8 cellular contexts compared by ENCODE assay signal in genomic region chr14:77097689-77098469, GRCh38. TPM values are rescaled to one million over a fixed set of nuclear protein-coding genes. Genes with fewer than 3 reads are reported as not detected.
DNase-seq lines count a peak whose midpoint lies in the region; ATAC-seq and TF ChIP-seq lines count a peak whose summit lies in the region.

TSS of gene CIPC (plus strand) at chr14:77098258. CDS start at chr14:77105709, 7,451 bp downstream.

- no peaks in the 10 kb centered on the region for H3K9me3 ChIP-seq in testis

- DNase-seq in GM10248 (ENCODE audit: extremely low spot score) (peak; percentile 98), NCI-H1105 (lab: John Stamatoyannopoulos, UW) (peak; percentile 99), SKM-1 treated with dmso at 0.1 percent for 144 hours (lab: John Stamatoyannopoulos, UW; ENCODE audit: unreplicated experiment) (peak; percentile 87), glomerular visceral epithelial cell (ENCODE audit: extremely low spot score) (peak; percentile 99), omental fat pad (ENCODE audit: low spot score) (peak; percentile 98), testis (peak; percentile 100)

- H3K27ac Mint-ChIP-seq in activated naive CD8-positive, alpha-beta T cell = peak within 1 kb of the TSS; percentile 96

- peaks cover 31% of the 10 kb centered on the region for H3K4me1 ChIP-seq in testis

- H3K4me3 Mint-ChIP-seq in activated naive CD8-positive, alpha-beta T cell = peak within 1 kb of the TSS; percentile 98

- no peaks in the 10 kb centered on the region for H3K27me3 ChIP-seq in testis

- intact Hi-C loops in testis (cut with DNase I; ENCODE audit: low total_unique reads) = no loop called here

- H3K9me3 Mint-ChIP-seq in activated naive CD8-positive, alpha-beta T cell (ENCODE audit: low read depth) = no peaks in the 10 kb centered on the region

- 0% methylated on average over 22 to 81 of the region's 84 CpGs for WGBS in testis, 2 donors

- no peaks in the 10 kb centered on the region for H3K36me3 ChIP-seq in testis (ENCODE audit: low read depth, missing control alignments)

- peak within 1 kb of the TSS; percentile 98 for H3K27ac ChIP-seq in testis

- ATAC-seq in HG02623 (IDR thresholded peaks at IDR 0.05; ENCODE audit: unreplicated experiment) (peak; percentile 87), omental fat pad (ENCODE audit: low FRiP score) (peak; percentile 98)

- H3K27me3 Mint-ChIP-seq in activated naive CD8-positive, alpha-beta T cell = no peaks in the 10 kb centered on the region

- peak within 1 kb of the TSS; percentile 83 to 97 for H3K4me3 ChIP-seq in testis

- TF ChIP-seq CTCF in GM10248 (IDR thresholded peaks at IDR 0.05; ENCODE audit: control extremely low read depth, extremely low read depth, low read depth, missing control alignments) = no peak
- no peak for TF ChIP-seq CTCF in omental fat pad (IDR thresholded peaks at IDR 0.05)
- peak in 2 of 3 experiments; percentile 28 for TF ChIP-seq CTCF in testis (IDR thresholded peaks at IDR 0.05)

- peak; percentile 78 for TF ChIP-seq POLR2A in testis (IDR thresholded peaks at IDR 0.05)

- CTCF ChIA-PET in GM10248 (lab: Yijun Ruan, JAX) = interaction anchor here (0.6 to 7.7 kb wide), 17 partner anchors 9 to 223 kb away, joined by 3 to 108 read pairs (median 9); no protein-coding TSS in a partner anchor

- H3K4me1 Mint-ChIP-seq in activated naive CD8-positive, alpha-beta T cell (ENCODE audit: low read depth) = peaks cover 47% of the 10 kb centered on the region

- H3K36me3 Mint-ChIP-seq in activated naive CD8-positive, alpha-beta T cell = no peaks in the 10 kb centered on the region

- POLR2A ChIA-PET in GM10248 (lab: Yijun Ruan, JAX) = interaction anchor here (0.6 to 0.8 kb wide), 2 partner anchors 12 to 28 kb away, joined by 3 to 5 read pairs; no protein-coding TSS in a partner anchor

RNA-seq across cellular contexts. Expression of gene CIPC, which starts in this region (rescaled TPM):
- total RNA-seq in omental fat pad (10 to 100 TPM; 34.2 to 47.3 (median 40.3) TPM), testis (10 to 100 TPM; 44.5 to 48.3 TPM)
- polyA plus RNA-seq in testis (ENCODE audit: insufficient read depth, low read depth, low replicate concordance) = 23.4 TPM

Comparison
In these comparisons a context has a peak if more than half of its experiments do, and no peak if none do; other contexts are left out.
1. Peak in every context shown above with its lines: DNase-seq, ATAC-seq, H3K4me3 ChIP-seq and H3K27ac ChIP-seq.
2. CTCF ChIP-seq: peak in testis (2 of 3); none in GM10248 (single experiment) and omental fat pad (0 of 3).